In genomic region chr19:1211494-1212234, GRCh38 we compare ENCODE assay signal across 12 cellular contexts. TPM values are rescaled to one million over a fixed set of nuclear protein-coding genes. Genes with fewer than 3 reads are reported as not detected.
DNase-seq lines count a peak whose midpoint lies in the region; ATAC-seq and TF ChIP-seq lines count a peak whose summit lies in the region.
"Had no signal": no experiment of that assay in that cellular context is flagged by ENCODE, and none has a peak within 500 bp of the region (broad histone marks: within the 10 kb centered on the region; RNA-seq: fewer than 3 reads in every experiment).

No MANE protein-coding gene starts in this region.

- H2AFZ ChIP-seq in Loucy (ENCODE audit: low read length) (no peak overlapping the region), MM.1S (ENCODE audit: low read length) (no peak overlapping the region)

- H3K4me3 ChIP-seq in Loucy (ENCODE audit: low read length, poor library complexity, severe bottlenecking) (no peak overlapping the region), MM.1S (ENCODE audit: low read length) (no peak overlapping the region)

- H4K20me1 ChIP-seq in Loucy (ENCODE audit: insufficient read depth, low read length, poor library complexity, severe bottlenecking) (peaks cover 70% of the 10 kb centered on the region), MM.1S (ENCODE audit: insufficient read depth, low read length) (peaks cover 8% of the 10 kb centered on the region; the same call in 1 of the 2 replicates)

- H3K27me3 Mint-ChIP-seq in CD4-positive, alpha-beta T cell = no peaks in the 10 kb centered on the region
- peaks cover 9% of the 10 kb centered on the region for H3K27me3 Mint-ChIP-seq in endothelial cell (ENCODE audit: unreplicated experiment)
- no peaks in the 10 kb centered on the region for H3K27me3 Mint-ChIP-seq in neural crest cell (ENCODE audit: low read depth)
- H3K27me3 Mint-ChIP-seq: T-helper 17 cell had no signal

- H3F3A ChIP-seq in Loucy (ENCODE audit: low read depth) (no peaks in the 10 kb centered on the region), MM.1S (ENCODE audit: insufficient read depth, low read length) (peaks cover 14% of the 10 kb centered on the region)

- H3K27ac ChIP-seq in CD4-positive, alpha-beta T cell (ENCODE audit: low read depth, low read length) = no peak overlapping the region
- no peak overlapping the region for H3K27ac ChIP-seq in MM.1S (ENCODE audit: low read length)

- CTCF ChIA-PET in CD4-positive, alpha-beta T cell (lab: Charles Lee) = interaction anchor here (1.3 kb wide), 1 partner anchor 98 kb away, joined by 3 read pairs; no protein-coding TSS in a partner anchor

- no peaks in the 10 kb centered on the region for H3K9me2 ChIP-seq in Loucy (replicated peaks; ENCODE audit: low read depth, low read length)
- no peaks in the 10 kb centered on the region for H3K9me2 ChIP-seq in MM.1S (replicated peaks; ENCODE audit: insufficient read depth, low read length)

- TF ChIP-seq CTCF in CD4-positive, alpha-beta T cell (IDR thresholded peaks at IDR 0.05) = no peak
- TF ChIP-seq CTCF in Loucy (conservative IDR thresholded peaks at IDR 0.05; ENCODE audit: low read length) (no peak), endothelial cell (IDR thresholded peaks at IDR 0.05; ENCODE audit: unreplicated experiment) (no peak), neural crest cell (conservative IDR thresholded peaks at IDR 0.05) (no peak), MM.1S (IDR thresholded peaks at IDR 0.05; ENCODE audit: low read length) (no peak)

- H3K4me1 ChIP-seq in Loucy (ENCODE audit: insufficient read depth, low read length, poor library complexity, severe bottlenecking) = peaks cover 34% of the 10 kb centered on the region
- no peaks in the 10 kb centered on the region for H3K4me1 ChIP-seq in MM.1S (ENCODE audit: low read length)

- no peaks in the 10 kb centered on the region for H3K27me3 ChIP-seq in CD4-positive, alpha-beta T cell (ENCODE audit: control insufficient read depth, insufficient read depth, low read length)
- no peaks in the 10 kb centered on the region for H3K27me3 ChIP-seq in Loucy (ENCODE audit: insufficient read depth, low read length, poor library complexity, severe bottlenecking)
- H3K27me3 ChIP-seq in MM.1S (replicated peaks; ENCODE audit: insufficient read depth, low read length) = no peaks in the 10 kb centered on the region

- H3K36me3 Mint-ChIP-seq in CD4-positive, alpha-beta T cell (ENCODE audit: low read depth) = peaks cover 27% of the 10 kb centered on the region
- H3K36me3 Mint-ChIP-seq in endothelial cell (ENCODE audit: low read depth, unreplicated experiment) = peaks cover 11% of the 10 kb centered on the region
- peaks cover 2% of the 10 kb centered on the region for H3K36me3 Mint-ChIP-seq in neural crest cell (ENCODE audit: low read depth)

- H3K9ac ChIP-seq in Loucy (ENCODE audit: low read depth, low read length, poor library complexity, severe bottlenecking) (no peak overlapping the region), MM.1S (ENCODE audit: low read length) (no peak overlapping the region)

- H3K79me2 ChIP-seq in Loucy (ENCODE audit: insufficient read depth, low read length) (peaks cover 98% of the 10 kb centered on the region), MM.1S (ENCODE audit: low read length) (peaks cover 98% of the 10 kb centered on the region)

- no peaks in the 10 kb centered on the region for H3K9me3 ChIP-seq in CD4-positive, alpha-beta T cell (ENCODE audit: control insufficient read depth, low read length)
- no peaks in the 10 kb centered on the region for H3K9me3 ChIP-seq in Loucy (ENCODE audit: insufficient read depth, low read depth, low read length)
- no peaks in the 10 kb centered on the region for H3K9me3 ChIP-seq in MM.1S (replicated peaks; ENCODE audit: insufficient read depth, low read length)
- H3K9me3 ChIP-seq: Caco-2 had no signal

- no peak for DNase-seq in CD4-positive, alpha-beta T cell
- DNase-seq in endothelial cell (ENCODE audit: low spot score) = no peak
- no peak for DNase-seq in neural crest cell (ENCODE audit: low read depth, low spot score)
- no peak for DNase-seq in NCI-H1092 (lab: John Stamatoyannopoulos, UW)
- no peak for DNase-seq in medulla oblongata (ENCODE audit: extremely low spot score)
- no peak for DNase-seq in MM.1S
- DNase-seq in NCI-H1417 (lab: John Stamatoyannopoulos, UW) = no peak
- DNase-seq: activated T-cell treated with anti-CD3 and anti-CD28 coated beads, Interleukin-2, amount 50 U/mL, for 48 hours; NCI-H524 had no signal

- no peaks in the 10 kb centered on the region; the same call in 1 of the 2 replicates for H3K36me3 ChIP-seq in Loucy (ENCODE audit: insufficient read depth, low read length)
- no peaks in the 10 kb centered on the region; the same call in 1 of the 2 replicates for H3K36me3 ChIP-seq in MM.1S (replicated peaks; ENCODE audit: insufficient read depth, low read length)

- POLR2A ChIA-PET in CD4-positive, alpha-beta T cell (lab: Charles Lee) = interaction anchor here (1.2 kb wide), 1 partner anchor 57 kb away, joined by 3 read pairs; the partner anchor contains the start of gene CIRBP

- intact Hi-C loops in CD4-positive, alpha-beta T cell (cut with DNase I, micrococcal nuclease) = no loop called here

- no peak overlapping the region for H3K27ac Mint-ChIP-seq in CD4-positive, alpha-beta T cell
- peak overlapping the region; percentile 57 for H3K27ac Mint-ChIP-seq in endothelial cell (ENCODE audit: unreplicated experiment)
- H3K27ac Mint-ChIP-seq in neural crest cell (ENCODE audit: unreplicated experiment) = peak overlapping the region; percentile 89

- H3K9me3 Mint-ChIP-seq in CD4-positive, alpha-beta T cell = no peaks in the 10 kb centered on the region
- H3K9me3 Mint-ChIP-seq in endothelial cell (ENCODE audit: unreplicated experiment) = no peaks in the 10 kb centered on the region
- no peaks in the 10 kb centered on the region for H3K9me3 Mint-ChIP-seq in neural crest cell

- peak overlapping the region; percentile 71 for H3K4me3 Mint-ChIP-seq in CD4-positive, alpha-beta T cell
- H3K4me3 Mint-ChIP-seq in endothelial cell (ENCODE audit: unreplicated experiment) = no peak overlapping the region
- peak overlapping the region; percentile 77 for H3K4me3 Mint-ChIP-seq in neural crest cell
- H3K4me3 Mint-ChIP-seq: T-helper 17 cell had no signal

- H3K4me1 Mint-ChIP-seq in CD4-positive, alpha-beta T cell (ENCODE audit: low read depth) = peaks cover 34% of the 10 kb centered on the region
- H3K4me1 Mint-ChIP-seq in endothelial cell (ENCODE audit: unreplicated experiment) (peaks cover 28% of the 10 kb centered on the region), neural crest cell (peaks cover 37% of the 10 kb centered on the region)

- ATAC-seq in CD4-positive, alpha-beta T cell (ENCODE audit: poor library complexity) = no peak
- ATAC-seq: T-helper 17 cell had no signal

- peak overlapping the region; percentile 54 for H3K4me2 ChIP-seq in Loucy (ENCODE audit: low read depth, low read length, poor library complexity, severe bottlenecking)
- H3K4me2 ChIP-seq in MM.1S (ENCODE audit: low read depth, low read length) = no peak overlapping the region

RNA-seq across cellular contexts. Expression of gene STK11, which starts 6.1 kb away (rescaled TPM):
- total RNA-seq in CD4-positive, alpha-beta T cell = 10 to 100 TPM; 49.7 to 53.0 TPM
- total RNA-seq in endothelial cell (ENCODE audit: unreplicated experiment) (63.9 TPM), neural crest cell (55.8 and 60.2 TPM in 2 replicates)

RNA-seq across cellular contexts. Expression of gene CBARP, which starts 26.1 kb away (rescaled TPM):
- under 1 TPM in 1 of 2 experiments, not detected in 1; 0.22 TPM for total RNA-seq in CD4-positive, alpha-beta T cell
- total RNA-seq in endothelial cell (ENCODE audit: unreplicated experiment) (10.4 TPM), neural crest cell (26.2 and 27.1 TPM in 2 replicates)
- total RNA-seq: T-helper 17 cell had no signal

RNA-seq across cellular contexts. Expression of gene ATP5F1D, which starts 29.9 kb away (rescaled TPM):
- 10 to 100 TPM; 77.6 to 92.6 TPM for total RNA-seq in CD4-positive, alpha-beta T cell
- total RNA-seq in endothelial cell (ENCODE audit: unreplicated experiment) = 175 TPM
- 140 and 141 TPM in 2 replicates for total RNA-seq in neural crest cell

RNA-seq across cellular contexts. Expression of gene MIDN, which starts 36.7 kb away (rescaled TPM):
- 100 to 1,000 TPM; 214 to 228 TPM for total RNA-seq in CD4-positive, alpha-beta T cell
- 204 TPM for total RNA-seq in endothelial cell (ENCODE audit: unreplicated experiment)
- total RNA-seq in neural crest cell = 177 and 187 TPM in 2 replicates

RNA-seq across cellular contexts. Expression of gene SBNO2, which starts 37.6 kb away (rescaled TPM):
- 100 to 1,000 TPM; 126 to 137 TPM for total RNA-seq in CD4-positive, alpha-beta T cell
- total RNA-seq in endothelial cell (ENCODE audit: unreplicated experiment) (46.4 TPM), neural crest cell (28.0 and 32.5 TPM in 2 replicates)
